33 cellular contexts compared by ENCODE assay signal in the genomic region with DNA sequence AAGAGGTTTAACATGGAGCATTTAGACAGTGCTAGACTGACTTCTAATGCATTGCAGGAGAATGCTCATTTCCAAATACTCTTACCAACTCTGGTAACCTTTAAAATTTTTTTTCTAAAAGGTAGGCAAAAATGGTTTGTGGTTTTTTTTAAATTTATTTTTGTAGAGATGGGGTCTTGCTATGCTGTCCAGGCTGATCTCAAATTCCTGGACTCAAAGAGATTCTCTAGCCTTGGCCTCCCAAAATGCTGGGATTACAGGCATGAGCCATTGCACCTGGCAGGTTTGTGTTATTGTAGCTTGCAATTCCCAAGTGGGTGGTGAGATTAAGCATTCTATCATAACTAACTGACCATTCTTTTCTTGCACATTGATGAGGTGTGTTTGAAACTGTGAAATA. TPM values are rescaled to one million over a fixed set of nuclear protein-coding genes. Genes with fewer than 3 reads are reported as not detected.
DNase-seq lines count a peak whose midpoint lies in the region; ATAC-seq, FAIRE-seq and TF ChIP-seq lines count a peak whose summit lies in the region.
"Had no signal": no experiment of that assay in that cellular context is flagged by ENCODE, and none has a peak within 500 bp of the region (broad histone marks: within the 10 kb centered on the region; RNA-seq: fewer than 3 reads in every experiment).

No MANE protein-coding gene starts in this region.

- peaks cover 7 to 14% of the 10 kb centered on the region in 2 experiments for H3K4me1 ChIP-seq in K562 (replicated peaks in 1 of 2; ENCODE audit: control insufficient read depth in 2 of 2, insufficient read depth in 2 of 2, low read length in 2 of 2)
- H3K4me1 ChIP-seq: A549; BLaER1; BLaER1 treated with 17β-estradiol and CSF1 and Interleukin-3, amounts not matched to agents 10 nM and 100 nM; Caco-2 had no signal

- peaks cover 12% of the 10 kb centered on the region for H3K4me1 Mint-ChIP-seq in glutamatergic neuron (ENCODE audit: low read depth, unreplicated experiment)
- H3K4me1 Mint-ChIP-seq: B cell; CD14-positive monocyte; CD4-positive, alpha-beta memory T cell; CD4-positive, CD25-positive, alpha-beta regulatory T cell; CD8-positive, alpha-beta memory T cell had no signal

- POLR2A ChIA-PET in K562 (lab: Yijun Ruan, JAX) = interaction anchor here (1.2 kb wide), 1 partner anchor 43 kb away, joined by 5 read pairs; a partner anchor contains a TSS

- no peaks in the 10 kb centered on the region for H3K27me3 ChIP-seq in K562 (ENCODE audit: control insufficient read depth in 2 of 2, insufficient read depth in 2 of 2, low read length in 2 of 2)
- H3K27me3 ChIP-seq: BE2C; BLaER1; BLaER1 treated with 17β-estradiol and CSF1 and Interleukin-3, amounts not matched to agents 10 nM and 100 nM had no signal

- ATAC-seq in K562 (no peak), esophagus mucosa (no peak)
- ATAC-seq: A549; CD8-positive, alpha-beta T cell had no signal

- CTCF ChIA-PET in K562 (lab: Yijun Ruan, JAX; ENCODE audit: low intra/inter-chr PET ratio) = no interaction called here

- H3K9me1 ChIP-seq in K562 (ENCODE audit: control insufficient read depth, insufficient read depth, low read length) = no peaks in the 10 kb centered on the region

- no peaks in the 10 kb centered on the region for H3K79me2 ChIP-seq in K562 (ENCODE audit: control insufficient read depth, insufficient read depth, low read length)

- in situ Hi-C loops in K562 (cut with MboI) = no loop called here

- H3K27ac ChIP-seq in K562 (ENCODE audit: extremely low read depth, low read depth, low read length) = no peak overlapping the region
- H3K27ac ChIP-seq: 22Rv1; A549; BLaER1; BLaER1 treated with 17β-estradiol and CSF1 and Interleukin-3, amounts not matched to agents 10 nM and 100 nM; C4-2B had no signal

- no peak for TF ChIP-seq CTCF in K562 (IDR thresholded peaks at IDR 0.05 in 2 of 3, conservative IDR thresholded peaks at IDR 0.05 in 1 of 3; ENCODE audit: insufficient read depth in 2 of 3, low read depth in 1 of 3, low read length in 3 of 3)
- TF ChIP-seq CTCF in glutamatergic neuron (IDR thresholded peaks at IDR 0.05; ENCODE audit: partially characterized antibody, unreplicated experiment) = no peak

- no peak for TF ChIP-seq POLR2A in K562 (conservative IDR thresholded peaks at IDR 0.05)

- no peak overlapping the region for H3K4me3 ChIP-seq in K562
- H3K4me3 ChIP-seq: A549; BLaER1; BLaER1 treated with 17β-estradiol and CSF1 and Interleukin-3, amounts not matched to agents 10 nM and 100 nM had no signal

- no peaks in the 10 kb centered on the region for H3K36me3 ChIP-seq in K562 (ENCODE audit: control insufficient read depth, insufficient read depth, low read length)
- H3K36me3 ChIP-seq: BE2C; BLaER1; BLaER1 treated with 17β-estradiol and CSF1 and Interleukin-3, amounts not matched to agents 10 nM and 100 nM had no signal

- peaks cover 7% of the 10 kb centered on the region for H3K9me3 Mint-ChIP-seq in glutamatergic neuron (ENCODE audit: unreplicated experiment)
- H3K9me3 Mint-ChIP-seq: CD14-positive monocyte; CD4-positive, alpha-beta memory T cell; CD4-positive, alpha-beta T cell; CD4-positive, CD25-positive, alpha-beta regulatory T cell; CD8-positive, alpha-beta memory T cell; CD8-positive, alpha-beta T cell had no signal

- no peak overlapping the region for H2AFZ ChIP-seq in K562 (ENCODE audit: low read depth, low read length)

- no peak for TF ChIP-seq EP300 in K562 (IDR thresholded peaks at IDR 0.05; ENCODE audit: low read length)

- no peak for FAIRE-seq in K562 (lab: Jason Lieb, UNC)
- FAIRE-seq: A204.1, A549, D721Med had no signal

- H3K4me2 ChIP-seq in K562 (ENCODE audit: insufficient read depth, low read length) = no peak overlapping the region
- H3K4me2 ChIP-seq: A549; BLaER1; BLaER1 treated with 17β-estradiol and CSF1 and Interleukin-3, amounts not matched to agents 10 nM and 100 nM had no signal

- intact Hi-C loops in K562 (cut with micrococcal nuclease) = no loop called here

- TF ChIP-seq RAD21 in K562 (CRISPR knock-in tag; conservative IDR thresholded peaks at IDR 0.05 in 1 of 2, IDR thresholded peaks at IDR 0.05 in 1 of 2) = no peak

- peaks cover 5% of the 10 kb centered on the region for H3K27me3 Mint-ChIP-seq in glutamatergic neuron (ENCODE audit: unreplicated experiment)

- peaks cover 4% of the 10 kb centered on the region for H3K36me3 Mint-ChIP-seq in glutamatergic neuron (ENCODE audit: unreplicated experiment)
- H3K36me3 Mint-ChIP-seq: CD14-positive monocyte; CD4-positive, alpha-beta memory T cell; CD4-positive, CD25-positive, alpha-beta regulatory T cell; CD8-positive, alpha-beta memory T cell; CD8-positive, alpha-beta T cell had no signal

- H3K9me3 ChIP-seq in K562 (replicated peaks; ENCODE audit: control insufficient read depth, insufficient read depth, low read depth, low read length) = no peaks in the 10 kb centered on the region
- H3K9me3 ChIP-seq: A549; BE2C; BLaER1; BLaER1 treated with 17β-estradiol and CSF1 and Interleukin-3, amounts not matched to agents 10 nM and 100 nM; Caco-2 had no signal

- peak overlapping the region; percentile 6 for H3K4me3 Mint-ChIP-seq in glutamatergic neuron (ENCODE audit: unreplicated experiment)
- H3K4me3 Mint-ChIP-seq: B cell; CD14-positive monocyte; CD4-positive, alpha-beta memory T cell; CD4-positive, alpha-beta T cell; CD4-positive, CD25-positive, alpha-beta regulatory T cell; CD8-positive, alpha-beta memory T cell; CD8-positive, alpha-beta T cell had no signal

- no peak overlapping the region for H3K9ac ChIP-seq in K562 (ENCODE audit: insufficient read depth in 1 of 2, low read depth in 2 of 2, low read length in 2 of 2)
- H3K9ac ChIP-seq: BLaER1; BLaER1 treated with 17β-estradiol and CSF1 and Interleukin-3, amounts not matched to agents 10 nM and 100 nM had no signal

- no peak for DNase-seq in K562 (ENCODE audit: extremely low read depth in 1 of 4, low spot score in 3 of 4)
- DNase-seq in glutamatergic neuron = no peak
- DNase-seq in OCI-M2 (lab: John Stamatoyannopoulos, UW; ENCODE audit: unreplicated experiment) = no peak
- DNase-seq: 8988T; ACHN; AML-193; BE2C; C1 segment of cervical spinal cord; Caco-2; Calu3; CD4-positive, alpha-beta memory T cell; CD4-positive, alpha-beta T cell; CD4-positive, CD25-positive, alpha-beta regulatory T cell; CD8-positive, alpha-beta memory T cell; CD8-positive, alpha-beta T cell; COR-L47; DMS 273 treated with DMSO at 0.1 percent for 48 hours; DMS153; DMS53; DMS79; DMS79 treated with DMSO at 0.1 percent for 48 hours; DND-41; EL had no signal

- H4K20me1 ChIP-seq in K562 (replicated peaks; ENCODE audit: control insufficient read depth, insufficient read depth, low read length) = no peaks in the 10 kb centered on the region
- H4K20me1 ChIP-seq: BLaER1; BLaER1 treated with 17β-estradiol and CSF1 and Interleukin-3, amounts not matched to agents 10 nM and 100 nM had no signal

- BruUV-seq in K562 (replicated peaks; lab: Mats Ljungman, UMichigan) = no TSS peak

- H3K27ac Mint-ChIP-seq in glutamatergic neuron (ENCODE audit: unreplicated experiment) = no peak overlapping the region
- H3K27ac Mint-ChIP-seq: B cell; CD14-positive monocyte; CD4-positive, alpha-beta memory T cell; CD4-positive, alpha-beta T cell; CD4-positive, CD25-positive, alpha-beta regulatory T cell; CD8-positive, alpha-beta T cell had no signal

TF ChIP-seq in K562, 482 proteins besides CTCF, POLR2A, EP300 and RAD21:
- TF ChIP-seq MCM2 (IDR thresholded peaks at IDR 0.05; ENCODE audit: low read depth) (no peak), RBM25 (IDR thresholded peaks at IDR 0.05; ENCODE audit: low read depth, low read length, severe bottlenecking) (peak; percentile 58), BCOR (IDR thresholded peaks at IDR 0.05) (0 out of 2 replicates have a peak, but pooled peaks have one; percentile 16), ZNF121 (CRISPR knock-in tag; conservative IDR thresholded peaks at IDR 0.05) (peak; percentile 90)

RNA-seq across cellular contexts. Expression of a gene that starts 43.0 kb away (rescaled TPM):
- 7.6 and 15.3 TPM in 2 replicates for total RNA-seq in K562 (2011; cell fraction: chromatin; rRNA removed; ENCODE audit: low replicate concordance)
- total RNA-seq in K562 (2011; cell fraction: nucleolus; rRNA removed) = 9.9 and 12.0 TPM in 2 replicates
- total RNA-seq in K562 (2011; cell fraction: nucleoplasm; rRNA removed) = 6.6 and 7.3 TPM in 2 replicates
- total RNA-seq in K562 (2014; rRNA removed) = 5.3 and 6.1 TPM in 2 replicates
- total RNA-seq in K562 (2014; rRNA removed; fragmentation: Illumina TruSeq; extraction: Trizol) = 1.4 and 1.8 TPM in 2 replicates
- 3.2 and 3.8 TPM in 2 replicates for total RNA-seq in K562 (2015; rRNA removed; fragmentation: Illumina TruSeq; extraction: Trizol)
- 6.1 and 7.0 TPM in 2 replicates for total RNA-seq in K562 (2021)
- polyA plus RNA-seq in K562 (2011; rRNA removed) = 2.5 and 3.5 TPM in 2 replicates
- polyA plus RNA-seq in K562 (2011; cell fraction: cytosol; rRNA removed) = 2.7 and 8.4 TPM in 2 replicates
- polyA plus RNA-seq in K562 (2011; cell fraction: nucleus; rRNA removed) = 5.7 and 10.1 TPM in 2 replicates
- 4.8 and 7.1 TPM in 2 replicates for polyA plus RNA-seq in K562 (2012)
- 2.2 and 3.9 TPM in 2 replicates for polyA plus RNA-seq in K562 (2014; fragmentation: Illumina TruSeq; extraction: Trizol)
- polyA plus RNA-seq in K562 (2014; fragmentation: Nextera tagmentation; extraction: Ambion mirVana) = under 1 TPM; 0.10 to 0.21 TPM
- polyA plus RNA-seq in K562 (2014; rRNA removed) = 5.2 and 5.4 TPM in 2 replicates
- polyA minus RNA-seq in K562 (2011; rRNA and poly(A)+ RNA removed) = 2.8 and 4.0 TPM in 2 replicates
- 4.3 and 4.5 TPM in 2 replicates for polyA minus RNA-seq in K562 (2011; cell fraction: cytosol; rRNA and poly(A)+ RNA removed)
- 4.8 and 5.6 TPM in 2 replicates for polyA minus RNA-seq in K562 (2011; cell fraction: nucleus; rRNA and poly(A)+ RNA removed)
- total RNA-seq in glutamatergic neuron (ENCODE audit: unreplicated experiment) = 7.6 TPM
- total RNA-seq in esophagus mucosa = 56.0 TPM
